23 cellular contexts compared by ENCODE assay signal in the genomic region with DNA sequence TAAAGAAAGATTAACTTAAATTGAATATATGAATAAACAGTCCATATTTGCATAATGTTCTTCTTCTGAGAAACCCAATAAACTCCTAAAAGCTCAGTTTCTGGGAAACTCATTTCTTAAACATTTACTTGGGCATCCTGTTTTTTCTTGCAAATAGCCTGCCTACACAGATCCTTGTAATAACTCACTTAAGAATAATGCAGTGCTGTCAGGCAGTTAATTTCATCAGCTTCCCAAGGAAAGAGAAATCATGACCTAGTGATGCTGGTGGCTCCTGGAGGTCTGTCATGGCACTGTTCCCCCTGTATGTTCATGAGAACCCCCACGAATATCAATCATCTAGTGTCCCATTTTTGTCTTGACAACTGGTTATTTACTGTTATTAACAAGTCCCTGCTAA.
"Had no signal": no experiment of that assay in that cellular context is flagged by ENCODE, and none has a peak within 500 bp of the region (broad histone marks: within the 10 kb centered on the region; RNA-seq: fewer than 3 reads in every experiment).

No MANE protein-coding gene starts in this region.

- H3K27ac ChIP-seq: dorsolateral prefrontal cortex, gastrocnemius medialis, heart right ventricle, left ventricle myocardium inferior, lower lobe of right lung, pancreas, prostate gland, right lobe of liver, testis, tibial nerve, upper lobe of right lung had no signal

- H3K27me3 ChIP-seq: dorsolateral prefrontal cortex, gastrocnemius medialis, pancreas, right lobe of liver, testis, tibial nerve, upper lobe of right lung had no signal

- ATAC-seq: esophagus mucosa; gastrocnemius medialis; heart right ventricle; left cardiac atrium; lower lobe of right lung; natural killer cell; pancreas; right lobe of liver; stimulated activated naive B cell treated with anti-CD40 and anti-IgM and Interleukin-4, amounts not matched to agents 10 μg/mL and 1 μg/mL and 100 μg/mL, for 72 hours; stimulated activated naive CD8-positive, alpha-beta T cell treated with anti-CD3 and anti-CD28 coated beads, Interleukin-15, amount 100 ng/mL, for 72 hours; upper lobe of right lung had no signal

- H3K4me1 ChIP-seq: gastrocnemius medialis, heart right ventricle, left ventricle myocardium inferior, lower lobe of right lung, pancreas, prostate gland, right lobe of liver, testis, tibial nerve, upper lobe of right lung had no signal

- H3K9me3 ChIP-seq: gastrocnemius medialis, heart right ventricle, left ventricle myocardium inferior, lower lobe of right lung, pancreas, prostate gland, right lobe of liver, testis, tibial nerve, upper lobe of right lung had no signal

- FAIRE-seq: pancreas had no signal

- H3K36me3 ChIP-seq: gastrocnemius medialis, heart right ventricle, left ventricle myocardium inferior, lower lobe of right lung, pancreas, prostate gland, right lobe of liver, tibial nerve, upper lobe of right lung had no signal

- DNase-seq: cortex of kidney; dorsolateral prefrontal cortex; effector CD8-positive, alpha-beta T cell; gastrocnemius medialis; heart right ventricle; islet precursor cell; left cardiac atrium; left ventricle myocardium inferior; lower lobe of right lung; natural killer cell; nucleus accumbens; pancreas; retina; right lobe of liver; stimulated activated CD4-positive, alpha-beta T cell treated with anti-CD3 and anti-CD28 coated beads, Interleukin-2, amount 100 ng/mL, for 24 hours; stimulated activated CD4-positive, alpha-beta T cell treated with anti-CD3 and anti-CD28 coated beads, Interleukin-4, amount 100 ng/mL, for 4 hours; stimulated activated naive B cell treated with anti-CD40 and anti-IgM and Interleukin-4, amounts not matched to agents 10 μg/mL and 1 μg/mL and 100 μg/mL, for 72 hours; stimulated activated naive CD8-positive, alpha-beta T cell treated with anti-CD3 and anti-CD28 coated beads, Interleukin-15, amount 100 ng/mL, for 72 hours; testis; upper lobe of right lung had no signal

- H3K4me3 ChIP-seq: dorsolateral prefrontal cortex, gastrocnemius medialis, heart right ventricle, left ventricle myocardium inferior, lower lobe of right lung, pancreas, prostate gland, right lobe of liver, testis, tibial nerve, upper lobe of right lung had no signal
